ENCODE assay signal across 8 cellular contexts in genomic region chr1:7478797-7479499, GRCh38.
DNase-seq lines count a peak whose midpoint lies in the region; ATAC-seq, FAIRE-seq and TF ChIP-seq lines count a peak whose summit lies in the region.

No MANE protein-coding gene starts in this region.

- peak overlapping the region; percentile 12 for H3K4me2 ChIP-seq in osteoblast (ENCODE audit: insufficient read depth, low read length)

- H3K27me3 ChIP-seq in esophagus squamous epithelium (peaks cover 0 to 27% (median 0%) of the 10 kb centered on the region in 4 donors), osteoblast (ENCODE audit: insufficient read depth, low read length) (peaks cover 3% of the 10 kb centered on the region)

- H3K36me3 ChIP-seq in esophagus squamous epithelium (no peaks in the 10 kb centered on the region), osteoblast (ENCODE audit: insufficient read depth, low read length) (no peaks in the 10 kb centered on the region)

- ATAC-seq in GM18517 (IDR thresholded peaks at IDR 0.05; ENCODE audit: unreplicated experiment) (no peak), HG03108 (IDR thresholded peaks at IDR 0.05; ENCODE audit: unreplicated experiment) (no peak), GM18502 (IDR thresholded peaks at IDR 0.05; ENCODE audit: poor library complexity, unreplicated experiment) (no peak)

- H4K20me1 ChIP-seq in osteoblast (ENCODE audit: insufficient read depth, low read length): no peaks in the 10 kb centered on the region

- DNase-seq in Daoy (ENCODE audit: low read depth): peak; percentile 69
- peak; percentile 72 for DNase-seq in NCI-H345 treated with DMSO at 0.1 percent for 48 hours (lab: John Stamatoyannopoulos, UW; ENCODE audit: unreplicated experiment)
- DNase-seq in esophagus squamous epithelium (lab: John Stamatoyannopoulos, UW): no peak
- peak; percentile 98 for DNase-seq in osteoblast (ENCODE audit: insufficient read length, low spot score, missing footprints)
- no peak for DNase-seq in GM12892 (ENCODE audit: insufficient read length)

- intact Hi-C loops in esophagus squamous epithelium (cut with DNase I): no loop called here

- H3K79me2 ChIP-seq in osteoblast (ENCODE audit: insufficient read depth, low read length): no peaks in the 10 kb centered on the region

- peak overlapping the region in 1 of 4 donors; percentile 16 for H3K4me3 ChIP-seq in esophagus squamous epithelium
- no peak overlapping the region for H3K4me3 ChIP-seq in osteoblast (ENCODE audit: insufficient read depth, low read length)

- WGBS in esophagus squamous epithelium, 2 donors: 17 to 26% methylated on average over 8 to 10 of the region's 14 CpGs

- peak overlapping the region; percentile 1 for H2AFZ ChIP-seq in osteoblast (ENCODE audit: low read length)

- H3K4me1 ChIP-seq in esophagus squamous epithelium (peaks cover 0 to 25% (median 0%) of the 10 kb centered on the region in 3 donors), osteoblast (ENCODE audit: insufficient read depth, low read length) (peaks cover 10% of the 10 kb centered on the region)

- no peak for FAIRE-seq in GM12892 (lab: Jason Lieb, UNC)

- H3K9me3 ChIP-seq in esophagus squamous epithelium (no peaks in the 10 kb centered on the region), osteoblast (ENCODE audit: low read depth, low read length) (no peaks in the 10 kb centered on the region)

- TF ChIP-seq POLR2A in esophagus squamous epithelium (IDR thresholded peaks at IDR 0.05): no peak
- no peak for TF ChIP-seq POLR2A in GM12892 (IDR thresholded peaks at IDR 0.05; ENCODE audit: low read depth, low read length)

- no peak for TF ChIP-seq CTCF in esophagus squamous epithelium (IDR thresholded peaks at IDR 0.05)
- no peak for TF ChIP-seq CTCF in osteoblast (IDR thresholded peaks at IDR 0.05; ENCODE audit: extremely low read depth, low read depth, low read length)

- H3K27ac ChIP-seq in esophagus squamous epithelium: peak overlapping the region in 3 of 4 donors; percentile 31 to 60 (median 34)
- peak overlapping the region; percentile 83 for H3K27ac ChIP-seq in osteoblast (ENCODE audit: low read depth, low read length)

Comparison
In these comparisons a context has a peak if more than half of its experiments do, and no peak if none do; other contexts are left out.
1. DNase-seq: peak in Daoy (single experiment), NCI-H345 treated with DMSO at 0.1 percent for 48 hours (single experiment) and osteoblast (single experiment); none in esophagus squamous epithelium (single experiment) and GM12892 (single experiment).